16 cellular contexts compared by ENCODE assay signal in genomic region chr12:45303955-45304354, GRCh38.
DNase-seq lines count a peak whose midpoint lies in the region; ATAC-seq and TF ChIP-seq lines count a peak whose summit lies in the region.
"Had no signal": no experiment of that assay in that cellular context is flagged by ENCODE, and none has a peak within 500 bp of the region (broad histone marks: within the 10 kb centered on the region; RNA-seq: fewer than 3 reads in every experiment).

No MANE protein-coding gene starts in this region.

- peaks cover 64% of the 10 kb centered on the region for H3K79me2 ChIP-seq in PC-9 (ENCODE audit: low read depth)

- H3K4me3 ChIP-seq in sigmoid colon, result no peak overlapping the region
- H3K4me3 ChIP-seq in PC-9, result no peak overlapping the region

- TF ChIP-seq EP300 in sigmoid colon (IDR thresholded peaks at IDR 0.05), result no peak

- peaks cover 0 to 6% of the 10 kb centered on the region in 2 donors for H3K9me3 Mint-ChIP-seq in stimulated activated naive CD8-positive, alpha-beta T cell treated with anti-CD3 and anti-CD28 coated beads, Interleukin-15, amount 100 ng/mL, for 72 hours
- H3K9me3 Mint-ChIP-seq: activated CD8-positive, alpha-beta T cell treated with anti-CD3 and anti-CD28 coated beads for 36 hours; CD8-positive, alpha-beta T cell; naive B cell had no signal

- H3K9me3 ChIP-seq in sigmoid colon (no peaks in the 10 kb centered on the region), PC-9 (ENCODE audit: insufficient read depth, low read depth) (no peaks in the 10 kb centered on the region)

- WGBS in sigmoid colon, 2 donors, result 84 to 88% methylated on average over 3 of the region's 3 CpGs

- POLR2A ChIA-PET in PC-9 (lab: Charles Lee; ENCODE audit: unreplicated experiment), result no interaction called here

- no peaks in the 10 kb centered on the region for H4K20me1 ChIP-seq in PC-9 (ENCODE audit: insufficient read depth)

- intact Hi-C loops in Right ventricle myocardium superior (cut with DNase I) (no loop called here), cardiac septum (cut with DNase I) (no loop called here), left ventricle myocardium superior (cut with micrococcal nuclease) (no loop called here), sigmoid colon (cut with DNase I) (no loop called here), PC-9 (cut with micrococcal nuclease; ENCODE audit: unreplicated experiment) (no loop called here)

- no peaks in the 10 kb centered on the region for H3K9me2 ChIP-seq in PC-9 (ENCODE audit: insufficient read depth)

- ATAC-seq in Right ventricle myocardium superior (ENCODE audit: poor library complexity), result peak; percentile 70
- peak; percentile 71 for ATAC-seq in left ventricle myocardium superior
- no peak for ATAC-seq in stimulated activated naive CD8-positive, alpha-beta T cell treated with anti-CD3 and anti-CD28 coated beads, Interleukin-15, amount 100 ng/mL, for 72 hours
- ATAC-seq: activated CD8-positive, alpha-beta T cell treated with anti-CD3 and anti-CD28 coated beads for 36 hours; CD8-positive, alpha-beta T cell had no signal

- H3K4me2 ChIP-seq in PC-9, result no peak overlapping the region

- DNase-seq in Right ventricle myocardium superior, result no peak
- no peak for DNase-seq in cardiac septum (ENCODE audit: low spot score)
- DNase-seq in left ventricle myocardium superior, result no peak
- DNase-seq in sigmoid colon, result no peak
- no peak for DNase-seq in NCI-H146 (lab: John Stamatoyannopoulos, UW)
- DNase-seq in NCI-H1092 (lab: John Stamatoyannopoulos, UW), result no peak
- DNase-seq in stimulated activated naive CD8-positive, alpha-beta T cell treated with anti-CD3 and anti-CD28 coated beads, Interleukin-15, amount 100 ng/mL, for 72 hours, result no peak
- DNase-seq in PC-9, result no peak
- DNase-seq: ACHN; activated CD8-positive, alpha-beta T cell treated with anti-CD3 and anti-CD28 coated beads for 36 hours; CD8-positive, alpha-beta T cell; kidney; naive B cell; NCI-H1694; NCI-H510A; trophoblast cell had no signal

- H3F3A ChIP-seq in PC-9 (ENCODE audit: insufficient read depth, low read depth), result peaks cover 20% of the 10 kb centered on the region

- TF ChIP-seq CTCF in sigmoid colon (IDR thresholded peaks at IDR 0.05) (no peak), PC-9 (conservative IDR thresholded peaks at IDR 0.05) (no peak)

- no peak overlapping the region for H3K4me3 Mint-ChIP-seq in stimulated activated naive CD8-positive, alpha-beta T cell treated with anti-CD3 and anti-CD28 coated beads, Interleukin-15, amount 100 ng/mL, for 72 hours
- H3K4me3 Mint-ChIP-seq: activated CD8-positive, alpha-beta T cell treated with anti-CD3 and anti-CD28 coated beads for 36 hours; CD8-positive, alpha-beta T cell; naive B cell had no signal

- no peak overlapping the region for H3K27ac Mint-ChIP-seq in stimulated activated naive CD8-positive, alpha-beta T cell treated with anti-CD3 and anti-CD28 coated beads, Interleukin-15, amount 100 ng/mL, for 72 hours
- H3K27ac Mint-ChIP-seq: activated CD8-positive, alpha-beta T cell treated with anti-CD3 and anti-CD28 coated beads for 36 hours; CD8-positive, alpha-beta T cell; naive B cell had no signal

- H3K4me1 Mint-ChIP-seq in stimulated activated naive CD8-positive, alpha-beta T cell treated with anti-CD3 and anti-CD28 coated beads, Interleukin-15, amount 100 ng/mL, for 72 hours, result no peaks in the 10 kb centered on the region
- H3K4me1 Mint-ChIP-seq: naive B cell had no signal

- H3K36me3 ChIP-seq in sigmoid colon (no peaks in the 10 kb centered on the region), PC-9 (ENCODE audit: low read depth) (peaks cover 30% of the 10 kb centered on the region)

- BruUV-seq in PC-9 (replicated peaks; lab: Mats Ljungman, UMichigan), result no TSS peak

- CTCF ChIA-PET in PC-9 (lab: Charles Lee), result no interaction called here

- H3K27me3 ChIP-seq in sigmoid colon, result no peaks in the 10 kb centered on the region
- no peaks in the 10 kb centered on the region for H3K27me3 ChIP-seq in PC-9 (ENCODE audit: insufficient read depth, low read depth)

- H3K27ac ChIP-seq in sigmoid colon, result peak overlapping the region; percentile 50 to 86 (median 72)
- no peak overlapping the region for H3K27ac ChIP-seq in PC-9

- H3K4me1 ChIP-seq in sigmoid colon, result peaks cover 0 to 74% (median 58%) of the 10 kb centered on the region in 4 donors
- H3K4me1 ChIP-seq in PC-9 (replicated peaks; ENCODE audit: insufficient read depth), result peaks cover 20% of the 10 kb centered on the region

- no peak for TF ChIP-seq POLR2A in sigmoid colon (IDR thresholded peaks at IDR 0.05)

- no peaks in the 10 kb centered on the region for H3K27me3 Mint-ChIP-seq in stimulated activated naive CD8-positive, alpha-beta T cell treated with anti-CD3 and anti-CD28 coated beads, Interleukin-15, amount 100 ng/mL, for 72 hours
- H3K27me3 Mint-ChIP-seq: activated CD8-positive, alpha-beta T cell treated with anti-CD3 and anti-CD28 coated beads for 36 hours; naive B cell had no signal

- no peak overlapping the region for H2AFZ ChIP-seq in PC-9
